Comparison of ENCODE assay signal across 9 cellular contexts in genomic region chr16:1779741-1780676, GRCh38. TPM values are rescaled to one million over a fixed set of nuclear protein-coding genes. Genes with fewer than 3 reads are reported as not detected.
DNase-seq lines count a peak whose midpoint lies in the region; ATAC-seq and TF ChIP-seq lines count a peak whose summit lies in the region.
"Had no signal": no experiment of that assay in that cellular context is flagged by ENCODE, and none has a peak within 500 bp of the region (broad histone marks: within the 10 kb centered on the region; RNA-seq: fewer than 3 reads in every experiment).

No MANE protein-coding gene starts in this region.

- no peaks in the 10 kb centered on the region for H3K9me3 Mint-ChIP-seq in activated naive CD8-positive, alpha-beta T cell treated with anti-CD3 and anti-CD28 coated beads, Interleukin-2, amount 50 U/mL, for 24 hours

- no peaks in the 10 kb centered on the region for H3K9me3 ChIP-seq in BLaER1 treated with 17β-estradiol and CSF1 and Interleukin-3, amounts not matched to agents 10 nM and 100 nM (replicated peaks in 1 of 11)
- no peaks in the 10 kb centered on the region for H3K9me3 ChIP-seq in HEK293 (ENCODE audit: control insufficient read depth, insufficient read depth, low read depth, low read length)
- H3K9me3 ChIP-seq in liver (ENCODE audit: control insufficient read depth in 4 of 4, low read length in 3 of 4), result no peaks in the 10 kb centered on the region

- POLR2A ChIA-PET in HEK293 (lab: Yijun Ruan, JAX), result interaction anchor here (1.8 to 5.2 kb wide), 2 partner anchors 10 to 47 kb away, joined by 5 to 113 read pairs; partner anchors contain the start of genes EME2, FAHD1, HAGH and MRPS34

- H3K4me1 Mint-ChIP-seq in activated naive CD8-positive, alpha-beta T cell treated with anti-CD3 and anti-CD28 coated beads, Interleukin-2, amount 50 U/mL, for 24 hours, result peaks cover 24% of the 10 kb centered on the region

- CTCF ChIA-PET in HEK293 (lab: Yijun Ruan, JAX), result no interaction called here

- H4K20me1 ChIP-seq in BLaER1 treated with 17β-estradiol and CSF1 and Interleukin-3, amounts not matched to agents 10 nM and 100 nM, result peaks cover 68 to 91% (median 83%) of the 10 kb centered on the region in 11 experiments

- H3K4me3 Mint-ChIP-seq in activated naive CD8-positive, alpha-beta T cell treated with anti-CD3 and anti-CD28 coated beads, Interleukin-2, amount 50 U/mL, for 24 hours, result peak overlapping the region; percentile 79

- peak in 1 of 2 donors; percentile 37 for TF ChIP-seq RAD21 in liver (IDR thresholded peaks at IDR 0.05)

- no peaks in the 10 kb centered on the region for H3K36me3 Mint-ChIP-seq in activated naive CD8-positive, alpha-beta T cell treated with anti-CD3 and anti-CD28 coated beads, Interleukin-2, amount 50 U/mL, for 24 hours (ENCODE audit: low read depth)

- H3K27ac Mint-ChIP-seq in activated naive CD8-positive, alpha-beta T cell treated with anti-CD3 and anti-CD28 coated beads, Interleukin-2, amount 50 U/mL, for 24 hours, result no peak overlapping the region

- WGBS in liver, result 46% methylated on average over 27 of the region's 27 CpGs

- no peak for ATAC-seq in activated naive CD8-positive, alpha-beta T cell treated with anti-CD3 and anti-CD28 coated beads, Interleukin-2, amount 50 U/mL, for 24 hours
- ATAC-seq in GM21381 (IDR thresholded peaks at IDR 0.05; ENCODE audit: unreplicated experiment), result no peak

- H3K4me2 ChIP-seq in BLaER1 treated with 17β-estradiol and CSF1 and Interleukin-3, amounts not matched to agents 10 nM and 100 nM, result peak overlapping the region in 1 of 11 experiments; percentile 99; a peak in 2 of 22 replicates

- DNase-seq in activated naive CD8-positive, alpha-beta T cell treated with anti-CD3 and anti-CD28 coated beads, Interleukin-2, amount 50 U/mL, for 24 hours, result no peak
- no peak for DNase-seq in effector CD4-positive, alpha-beta T cell
- DNase-seq in stimulated activated naive CD4-positive, alpha-beta T cell treated with Interleukin-2 at 50 U/mL for 16 hours (lab: John Stamatoyannopoulos, UW), result no peak
- no peak for DNase-seq in CD1c-positive myeloid dendritic cell (ENCODE audit: extremely low spot score)
- DNase-seq: NCI-H510A had no signal

- no peak overlapping the region for H3K27ac ChIP-seq in BLaER1 treated with 17β-estradiol and CSF1 and Interleukin-3, amounts not matched to agents 10 nM and 100 nM
- H3K27ac ChIP-seq in HEK293 (ENCODE audit: extremely low read depth, low read depth, low read length), result peak overlapping the region; percentile 53
- H3K27ac ChIP-seq in liver (ENCODE audit: low read depth in 1 of 2, low read length in 2 of 2), result peak overlapping the region; percentile 84 to 87

- peaks cover 3% of the 10 kb centered on the region for H3K27me3 Mint-ChIP-seq in activated naive CD8-positive, alpha-beta T cell treated with anti-CD3 and anti-CD28 coated beads, Interleukin-2, amount 50 U/mL, for 24 hours

- peaks cover 26 to 51% (median 39%) of the 10 kb centered on the region in 10 experiments for H3K4me1 ChIP-seq in BLaER1 treated with 17β-estradiol and CSF1 and Interleukin-3, amounts not matched to agents 10 nM and 100 nM
- H3K4me1 ChIP-seq in HEK293 (ENCODE audit: control insufficient read depth, insufficient read depth, low read length) (peaks cover 6% of the 10 kb centered on the region), liver (ENCODE audit: control insufficient read depth in 4 of 4, insufficient read depth in 4 of 4, low read length in 3 of 4) (peaks cover 14 to 55% (median 34%) of the 10 kb centered on the region in 4 donors)

- peak overlapping the region in 8 of 11 experiments; percentile 15 to 95 (median 88); a peak in 8 of 22 replicates for H3K9ac ChIP-seq in BLaER1 treated with 17β-estradiol and CSF1 and Interleukin-3, amounts not matched to agents 10 nM and 100 nM
- peak overlapping the region in 1 of 2 donors; percentile 11 for H3K9ac ChIP-seq in liver (ENCODE audit: low read depth in 1 of 2, low read length in 2 of 2)

- peaks cover 51 to 71% (median 58%) of the 10 kb centered on the region in 11 experiments for H3K36me3 ChIP-seq in BLaER1 treated with 17β-estradiol and CSF1 and Interleukin-3, amounts not matched to agents 10 nM and 100 nM
- H3K36me3 ChIP-seq in HEK293 (ENCODE audit: control insufficient read depth in 2 of 2, insufficient read depth in 1 of 2, low read length in 2 of 2) (peaks cover 15 to 63% of the 10 kb centered on the region in 2 experiments; a peak in 2 of 3 replicates), liver (ENCODE audit: control insufficient read depth in 4 of 4, insufficient read depth in 3 of 4, low read depth in 1 of 4, low read length in 3 of 4) (peaks cover 0 to 18% (median 9%) of the 10 kb centered on the region in 4 donors)

- no peak overlapping the region for H3K4me3 ChIP-seq in BLaER1 treated with 17β-estradiol and CSF1 and Interleukin-3, amounts not matched to agents 10 nM and 100 nM
- H3K4me3 ChIP-seq in HEK293 (ENCODE audit: low read depth, low read length) (no peak overlapping the region), liver (ENCODE audit: low read depth in 1 of 3, low read length in 3 of 3) (no peak overlapping the region)

- TF ChIP-seq CTCF in HEK293 (tag by site-specific recombination; IDR thresholded peaks at IDR 0.05), result no peak
- TF ChIP-seq CTCF in liver (IDR thresholded peaks at IDR 0.05; ENCODE audit: low read depth, low read length, missing input control), result no peak

- H3K27me3 ChIP-seq in BLaER1 treated with 17β-estradiol and CSF1 and Interleukin-3, amounts not matched to agents 10 nM and 100 nM, result no peaks in the 10 kb centered on the region
- H3K27me3 ChIP-seq in liver (ENCODE audit: control insufficient read depth in 4 of 4, insufficient read depth in 4 of 4, low read length in 3 of 4), result no peaks in the 10 kb centered on the region

TF ChIP-seq in HEK293, 187 proteins besides CTCF, POLR2A, EP300 and RAD21 (continues in another document):
- no peak for TF ChIP-seq PRDM10 (tag by site-specific recombination; IDR thresholded peaks at IDR 0.05)
- peak; percentile 21; the same call in 1 of the 2 replicates for TF ChIP-seq ZBTB17 (tag by site-specific recombination; IDR thresholded peaks at IDR 0.05)
- peak; percentile 85 for TF ChIP-seq GLIS1 (tag by site-specific recombination; IDR thresholded peaks at IDR 0.05)

TF ChIP-seq in liver, 16 proteins besides CTCF, POLR2A, EP300 and RAD21 (continues in another document):
- TF ChIP-seq FOXA1 (IDR thresholded peaks at IDR 0.05), result no peak
- peak; percentile 73 for TF ChIP-seq SP1 (IDR thresholded peaks at IDR 0.05)
- no peak for TF ChIP-seq TAF1 (conservative IDR thresholded peaks at IDR 0.05)
- no peak for TF ChIP-seq REST (IDR thresholded peaks at IDR 0.05)
- no peak for TF ChIP-seq NR2F2 (IDR thresholded peaks at IDR 0.05)
- TF ChIP-seq HNF4A (conservative IDR thresholded peaks at IDR 0.05), result peak; percentile 73 to 79
- TF ChIP-seq ZBTB33 (IDR thresholded peaks at IDR 0.05), result no peak
- TF ChIP-seq MAX (IDR thresholded peaks at IDR 0.05), result no peak
- TF ChIP-seq GABPA (IDR thresholded peaks at IDR 0.05 in 1 of 2, conservative IDR thresholded peaks at IDR 0.05 in 1 of 2), result peak; percentile 57 to 85

RNA-seq across cellular contexts. Expression of gene SPSB3, which starts 2.4 kb away (rescaled TPM):
- total RNA-seq in liver, result 10 to 100 TPM; 27.7 to 44.5 TPM
- 10 to 100 TPM; 31.1 to 60.5 TPM for polyA plus RNA-seq in liver

RNA-seq across cellular contexts. Expression of gene NUBP2, which starts 2.8 kb away (rescaled TPM):
- total RNA-seq in liver, result 10 to 100 TPM; 28.9 to 80.9 TPM
- polyA plus RNA-seq in liver, result 10 to 100 TPM; 51.8 to 56.3 TPM

RNA-seq across cellular contexts. Expression of gene MRPS34, which starts 7.1 kb away (rescaled TPM):
- 10 to 100 TPM; 42.4 to 46.7 TPM for total RNA-seq in liver
- 100 to 1,000 TPM in 1 of 2 donors, 10 to 100 TPM in 1; 70.7 to 100 TPM for polyA plus RNA-seq in liver

RNA-seq across cellular contexts. Expression of gene EME2, which starts 7.4 kb away (rescaled TPM):
- 1 to 10 TPM; 4.2 to 9.0 TPM for total RNA-seq in liver
- 1 to 10 TPM; 1.4 to 1.8 TPM for polyA plus RNA-seq in liver

RNA-seq across cellular contexts. Expression of gene NME3, which starts 8.7 kb away (rescaled TPM):
- total RNA-seq in liver, result 10 to 100 TPM; 10.4 to 12.8 TPM
- polyA plus RNA-seq in liver, result 10 to 100 TPM; 26.0 to 38.0 TPM

Comparison
In these comparisons a context has a peak if more than half of its experiments do, and no peak if none do; other contexts are left out.
1. H3K27ac ChIP-seq: peak in HEK293 (single experiment) and liver (2 of 2); none in BLaER1 treated with 17β-estradiol and CSF1 and Interleukin-3, amounts not matched to agents 10 nM and 100 nM (0 of 11).